In the genomic region with DNA sequence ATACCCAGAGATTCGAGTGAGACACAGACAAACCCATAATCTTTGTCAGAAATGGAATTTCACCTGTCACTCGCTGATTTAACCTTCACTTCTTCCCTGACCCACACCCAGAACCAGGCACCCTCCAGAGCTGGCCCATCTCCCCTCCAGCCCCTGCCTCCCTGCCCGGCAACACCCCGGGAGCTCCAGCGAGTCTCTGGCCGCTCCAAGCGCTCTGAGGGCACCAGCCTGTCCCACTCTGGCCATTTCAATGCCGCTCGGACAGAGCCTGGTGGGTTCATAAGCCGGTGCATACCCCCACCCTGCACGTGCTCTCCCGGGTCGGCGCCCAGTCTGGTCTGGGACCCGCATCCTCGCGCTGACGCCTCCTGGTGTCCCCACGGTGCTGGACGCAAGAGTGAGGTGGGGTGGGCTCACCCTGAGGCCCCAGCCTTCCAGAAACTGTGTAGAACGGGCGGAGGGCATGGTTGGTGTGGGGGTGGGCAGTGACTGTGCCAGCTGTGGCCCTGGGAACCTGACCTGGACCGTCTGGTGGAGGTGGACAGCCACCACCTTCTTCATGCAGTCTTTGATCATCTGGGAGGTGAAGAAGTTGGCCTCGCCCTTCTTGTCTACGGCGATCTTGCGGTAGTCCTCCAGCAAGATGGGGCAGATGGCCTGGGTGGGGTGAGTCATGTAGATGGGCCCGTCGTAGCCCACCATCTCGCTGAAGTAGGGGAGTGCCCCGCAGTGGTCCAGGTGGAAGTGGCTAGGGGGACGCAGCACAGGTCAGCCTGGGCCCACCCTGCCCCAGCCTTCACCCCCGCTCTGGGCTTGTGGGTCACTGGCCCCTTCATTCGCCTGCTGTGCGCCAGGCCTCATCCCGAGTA, we compare ENCODE assay signal across 12 cellular contexts. TPM values are rescaled to one million over a fixed set of nuclear protein-coding genes. Genes with fewer than 3 reads are reported as not detected.
DNase-seq lines count a peak whose midpoint lies in the region; ATAC-seq and TF ChIP-seq lines count a peak whose summit lies in the region.
"Had no signal": no experiment of that assay in that cellular context is flagged by ENCODE, and none has a peak within 500 bp of the region (broad histone marks: within the 10 kb centered on the region; RNA-seq: fewer than 3 reads in every experiment).

No MANE protein-coding gene starts in this region.

- WGBS in hepatocyte (ENCODE audit: low lambda C conversion rate, missing lambda C conversion rate) = 94% methylated on average over 36 of the region's 36 CpGs

- H3K9ac ChIP-seq in stomach smooth muscle (ENCODE audit: low read length in 2 of 2) = no peak overlapping the region
- H3K9ac ChIP-seq: parathyroid adenoma had no signal

- peaks cover 70% of the 10 kb centered on the region for H3K36me3 Mint-ChIP-seq in Caco-2 (ENCODE audit: insufficient read depth, unreplicated experiment)
- H3K36me3 Mint-ChIP-seq in WTC11 = peaks cover 11% of the 10 kb centered on the region

- no peaks in the 10 kb centered on the region for H3K4me1 ChIP-seq in Caco-2
- peaks cover 14% of the 10 kb centered on the region for H3K4me1 ChIP-seq in hepatocyte (ENCODE audit: insufficient read depth)
- peaks cover 55% of the 10 kb centered on the region for H3K4me1 ChIP-seq in stomach smooth muscle (ENCODE audit: control insufficient read depth, insufficient read depth, low read length)
- H3K4me1 ChIP-seq: parathyroid adenoma had no signal

- peaks cover 20% of the 10 kb centered on the region for H4K20me1 ChIP-seq in hepatocyte (ENCODE audit: insufficient read depth, poor library complexity, severe bottlenecking)

- no peak overlapping the region for H3K4me3 Mint-ChIP-seq in Caco-2 (ENCODE audit: unreplicated experiment)
- no peak overlapping the region for H3K4me3 Mint-ChIP-seq in WTC11
- H3K4me3 Mint-ChIP-seq: activated naive CD8-positive, alpha-beta T cell treated with anti-CD3 and anti-CD28 coated beads, Interleukin-2, amount 10 ng/mL, durations not matched to agents 7 days and 5 days had no signal

- no peak overlapping the region for H2AFZ ChIP-seq in hepatocyte
- H2AFZ ChIP-seq: parathyroid adenoma had no signal

- H3K4me3 ChIP-seq in Caco-2 (ENCODE audit: low read depth, low read length) (no peak overlapping the region), hepatocyte (no peak overlapping the region), stomach smooth muscle (ENCODE audit: low read length in 2 of 2) (no peak overlapping the region)

- peaks cover 13% of the 10 kb centered on the region for H3K4me1 Mint-ChIP-seq in Caco-2 (ENCODE audit: low read depth, unreplicated experiment)
- peaks cover 25% of the 10 kb centered on the region for H3K4me1 Mint-ChIP-seq in WTC11

- H3K27me3 Mint-ChIP-seq in Caco-2 (ENCODE audit: insufficient read depth, unreplicated experiment) (no peaks in the 10 kb centered on the region), WTC11 (ENCODE audit: low read depth) (no peaks in the 10 kb centered on the region)
- H3K27me3 Mint-ChIP-seq: activated naive CD8-positive, alpha-beta T cell treated with anti-CD3 and anti-CD28 coated beads, Interleukin-2, amount 10 ng/mL, durations not matched to agents 7 days and 5 days had no signal

- BruUV-seq in Caco-2 (replicated peaks; lab: Mats Ljungman, UMichigan) = no TSS peak

- CTCF ChIA-PET in Caco-2 (lab: Charles Lee) = no interaction called here
- CTCF ChIA-PET in WTC11 (lab: Charles Lee) = no interaction called here

- no peaks in the 10 kb centered on the region; the same call in 1 of the 2 replicates for H3K36me3 ChIP-seq in Caco-2 (ENCODE audit: control insufficient read depth, insufficient read depth, low read length)
- no peaks in the 10 kb centered on the region for H3K36me3 ChIP-seq in hepatocyte (replicated peaks; ENCODE audit: insufficient read depth, low read depth)
- peaks cover 15 to 16% of the 10 kb centered on the region in 2 donors for H3K36me3 ChIP-seq in stomach smooth muscle (ENCODE audit: control insufficient read depth in 2 of 2, insufficient read depth in 2 of 2, low read length in 2 of 2)

- ATAC-seq in WTC11 = no peak
- no peak for ATAC-seq in HG03175 (IDR thresholded peaks at IDR 0.05; ENCODE audit: unreplicated experiment)
- ATAC-seq in GM21825 (IDR thresholded peaks at IDR 0.05; ENCODE audit: unreplicated experiment) = no peak

- no peak overlapping the region for H3K4me2 ChIP-seq in hepatocyte

- H3K9me3 ChIP-seq in Caco-2 = no peaks in the 10 kb centered on the region
- H3K9me3 ChIP-seq in hepatocyte (ENCODE audit: low read depth) = no peaks in the 10 kb centered on the region
- H3K9me3 ChIP-seq in stomach smooth muscle (ENCODE audit: control insufficient read depth in 2 of 2, low read length in 2 of 2) = no peaks in the 10 kb centered on the region

- TF ChIP-seq CTCF in Caco-2 (IDR thresholded peaks at IDR 0.05; ENCODE audit: insufficient read depth in 1 of 2, low read depth in 1 of 2, low read length in 1 of 2, severe bottlenecking in 1 of 2, unreplicated experiment in 1 of 2) (no peak), WTC11 (IDR thresholded peaks at IDR 0.05) (no peak), hepatocyte (IDR thresholded peaks at IDR 0.05; ENCODE audit: poor library complexity) (no peak)

- no peaks in the 10 kb centered on the region for H3K9me2 ChIP-seq in hepatocyte (replicated peaks; ENCODE audit: insufficient read depth)

- H3K27me3 ChIP-seq in Caco-2 (replicated peaks; ENCODE audit: control insufficient read depth, insufficient read depth, low read length) (no peaks in the 10 kb centered on the region), hepatocyte (no peaks in the 10 kb centered on the region), stomach smooth muscle (ENCODE audit: control insufficient read depth in 1 of 2, insufficient read depth in 2 of 2, low read length in 2 of 2) (no peaks in the 10 kb centered on the region)

- H3K27ac Mint-ChIP-seq in Caco-2 (ENCODE audit: unreplicated experiment) (peak overlapping the region; percentile 45), WTC11 (peak overlapping the region; percentile 50; the same call in 1 of the 2 replicates)
- H3K27ac Mint-ChIP-seq: activated naive CD8-positive, alpha-beta T cell treated with anti-CD3 and anti-CD28 coated beads, Interleukin-2, amount 10 ng/mL, durations not matched to agents 7 days and 5 days had no signal

- intact Hi-C loops in Caco-2 (cut with micrococcal nuclease; ENCODE audit: unreplicated experiment) = no loop called here

- no peak for DNase-seq in Caco-2
- no peak for DNase-seq in WTC11 (ENCODE audit: low spot score)
- no peak for DNase-seq in hepatocyte (ENCODE audit: low spot score)
- DNase-seq in SIG-M5 treated with dmso at 0.1 percent for 504 hours (lab: John Stamatoyannopoulos, UW; ENCODE audit: unreplicated experiment) = no peak
- DNase-seq: activated naive CD8-positive, alpha-beta T cell treated with anti-CD3 and anti-CD28 coated beads, Interleukin-2, amount 10 ng/mL, durations not matched to agents 7 days and 5 days; effector CD4-positive, alpha-beta T cell; MM.1S; OCI-M1 had no signal

- H3K27ac ChIP-seq in hepatocyte = peak overlapping the region; percentile 8
- peak overlapping the region; percentile 46 for H3K27ac ChIP-seq in stomach smooth muscle (ENCODE audit: low read length)
- H3K27ac ChIP-seq: parathyroid adenoma had no signal

- POLR2A ChIA-PET in Caco-2 (lab: Charles Lee) = no interaction called here
- POLR2A ChIA-PET in WTC11 (lab: Charles Lee) = interaction anchor here (0.6 kb wide), 1 partner anchor 132 kb away, joined by 5 read pairs; no protein-coding TSS in a partner anchor

- peaks cover 74% of the 10 kb centered on the region for H3K79me2 ChIP-seq in hepatocyte

- H3K9me3 Mint-ChIP-seq in Caco-2 (ENCODE audit: unreplicated experiment) (no peaks in the 10 kb centered on the region), WTC11 (no peaks in the 10 kb centered on the region)
- H3K9me3 Mint-ChIP-seq: activated naive CD8-positive, alpha-beta T cell treated with anti-CD3 and anti-CD28 coated beads, Interleukin-2, amount 10 ng/mL, durations not matched to agents 7 days and 5 days had no signal

TF ChIP-seq in WTC11, 78 proteins besides CTCF, POLR2A, EP300 and RAD21 (continues in another document):
- TF ChIP-seq FOXJ3 (CRISPR knock-in tag; IDR thresholded peaks at IDR 0.05; ENCODE audit: borderline replicate concordance) (no peak), SMAD4 (CRISPR knock-in tag; IDR thresholded peaks at IDR 0.05) (no peak), GTF2I (CRISPR knock-in tag; conservative IDR thresholded peaks at IDR 0.05) (no peak)
- TF ChIP-seq, protein P1, sequence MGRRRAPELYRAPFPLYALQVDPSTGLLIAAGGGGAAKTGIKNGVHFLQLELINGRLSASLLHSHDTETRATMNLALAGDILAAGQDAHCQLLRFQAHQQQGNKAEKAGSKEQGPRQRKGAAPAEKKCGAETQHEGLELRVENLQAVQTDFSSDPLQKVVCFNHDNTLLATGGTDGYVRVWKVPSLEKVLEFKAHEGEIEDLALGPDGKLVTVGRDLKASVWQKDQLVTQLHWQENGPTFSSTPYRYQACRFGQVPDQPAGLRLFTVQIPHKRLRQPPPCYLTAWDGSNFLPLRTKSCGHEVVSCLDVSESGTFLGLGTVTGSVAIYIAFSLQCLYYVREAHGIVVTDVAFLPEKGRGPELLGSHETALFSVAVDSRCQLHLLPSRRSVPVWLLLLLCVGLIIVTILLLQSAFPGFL (CRISPR knock-in tag; IDR thresholded peaks at IDR 0.05; ENCODE audit: borderline replicate concordance) = no peak
- TF ChIP-seq, protein P2, sequence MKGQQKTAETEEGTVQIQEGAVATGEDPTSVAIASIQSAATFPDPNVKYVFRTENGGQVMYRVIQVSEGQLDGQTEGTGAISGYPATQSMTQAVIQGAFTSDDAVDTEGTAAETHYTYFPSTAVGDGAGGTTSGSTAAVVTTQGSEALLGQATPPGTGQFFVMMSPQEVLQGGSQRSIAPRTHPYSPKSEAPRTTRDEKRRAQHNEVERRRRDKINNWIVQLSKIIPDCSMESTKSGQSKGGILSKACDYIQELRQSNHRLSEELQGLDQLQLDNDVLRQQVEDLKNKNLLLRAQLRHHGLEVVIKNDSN (CRISPR knock-in tag; IDR thresholded peaks at IDR 0.05) = no peak

RNA-seq across cellular contexts. Expression of a gene that starts 5.4 kb away (rescaled TPM):
- total RNA-seq in Caco-2 (2022) = 103 and 115 TPM in 2 replicates
- total RNA-seq in WTC11 (2021) = 144 to 170 TPM (median 160 TPM) in 3 replicates
- 72.1 and 80.6 TPM in 2 replicates for total RNA-seq in hepatocyte
- polyA plus RNA-seq in hepatocyte = 73.7 and 80.4 TPM in 2 replicates

RNA-seq across cellular contexts. Expression of a gene that starts 5.6 kb away (rescaled TPM):
- total RNA-seq in Caco-2 (2022) (16.2 and 16.8 TPM in 2 replicates), WTC11 (2021) (10.3 to 14.4 TPM (median 12.3 TPM) in 3 replicates), hepatocyte (12.8 and 22.9 TPM in 2 replicates)
- polyA plus RNA-seq in hepatocyte = 43.2 and 45.6 TPM in 2 replicates

RNA-seq across cellular contexts. Expression of a gene that starts 10.6 kb away (rescaled TPM):
- total RNA-seq in Caco-2 (2022) (39.8 and 43.8 TPM in 2 replicates), WTC11 (2021) (42.5 to 51.5 TPM (median 43.6 TPM) in 3 replicates), hepatocyte (27.7 and 36.2 TPM in 2 replicates)
- polyA plus RNA-seq in hepatocyte = 27.4 and 37.2 TPM in 2 replicates

RNA-seq across cellular contexts. Expression of a gene that starts 11.3 kb away (rescaled TPM):
- total RNA-seq in Caco-2 (2022) (46.6 and 48.5 TPM in 2 replicates), WTC11 (2021) (25.1 to 42.2 TPM (median 30.7 TPM) in 3 replicates), hepatocyte (50.9 and 56.0 TPM in 2 replicates)
- 87.1 and 108 TPM in 2 replicates for polyA plus RNA-seq in hepatocyte

RNA-seq across cellular contexts. Expression of a gene that starts 12.1 kb away (rescaled TPM):
- total RNA-seq in Caco-2 (2022) (0.09 and 0.29 TPM in 2 replicates), WTC11 (2021) (0.18 to 0.22 TPM (median 0.21 TPM) in 3 replicates), hepatocyte (0.17 TPM in 1 of 2 replicates, not detected in the other)
- 0.42 and 1.0 TPM in 2 replicates for polyA plus RNA-seq in hepatocyte
